Comparison of ENCODE assay signal across 10 cellular contexts in the genomic region with DNA sequence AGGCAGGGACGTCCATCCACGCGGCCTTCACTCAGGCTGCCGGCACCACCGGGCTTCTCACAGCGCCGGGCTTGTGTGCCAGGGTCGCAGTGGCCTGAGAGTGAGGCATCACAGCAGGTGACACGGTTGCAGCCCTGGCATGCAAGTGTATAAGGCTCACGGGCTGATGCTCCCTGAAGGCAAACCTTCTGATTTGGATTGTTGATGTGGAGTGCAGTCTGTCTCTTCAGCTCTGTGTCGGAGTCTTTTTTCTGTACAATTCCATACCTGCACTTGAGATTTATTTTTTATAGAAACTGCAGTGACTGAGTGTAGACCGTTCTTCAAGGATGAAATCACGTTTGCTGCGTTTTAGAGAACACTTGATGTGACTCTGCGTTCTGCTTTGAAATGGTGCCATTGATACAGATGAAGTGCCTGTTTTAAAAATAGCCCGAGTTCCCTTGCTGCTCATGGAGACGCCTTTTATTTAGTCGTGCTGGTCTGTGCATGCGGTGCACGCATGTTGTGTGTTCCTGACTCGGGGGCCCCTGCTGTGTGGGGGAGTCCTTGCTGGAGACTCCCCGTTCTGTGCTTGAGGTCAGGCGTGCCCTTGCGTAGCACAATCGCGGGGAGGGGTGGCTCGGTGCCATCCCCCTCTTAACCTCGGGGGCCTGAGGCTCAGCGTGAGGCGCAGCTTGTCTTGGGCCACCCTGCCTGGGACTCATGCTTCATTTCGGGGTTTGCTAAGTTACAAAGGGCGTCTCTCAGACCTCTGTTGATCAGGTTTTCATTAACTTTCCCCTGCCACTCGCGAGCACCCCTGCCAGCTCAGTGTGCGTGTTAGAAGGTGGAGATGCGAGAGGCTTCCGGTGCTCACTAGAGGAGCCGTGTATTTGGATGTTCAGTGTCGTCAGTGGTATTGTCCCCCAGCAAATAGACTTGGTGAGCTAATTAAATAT. TPM values are rescaled to one million over a fixed set of nuclear protein-coding genes. Genes with fewer than 3 reads are reported as not detected.
DNase-seq lines count a peak whose midpoint lies in the region; ATAC-seq and TF ChIP-seq lines count a peak whose summit lies in the region.
"Had no signal": no experiment of that assay in that cellular context is flagged by ENCODE, and none has a peak within 500 bp of the region (broad histone marks: within the 10 kb centered on the region; RNA-seq: fewer than 3 reads in every experiment).

No MANE protein-coding gene starts in this region.

- CTCF ChIA-PET in activated CD4-positive, alpha-beta T cell treated with anti-CD3 and anti-CD28 coated beads, Interleukin-2, amount 10 ng/mL, durations not matched to agents 7 days and 5 days (lab: Charles Lee), result no interaction called here

- H3K9me3 ChIP-seq in Peyer's patch, result no peaks in the 10 kb centered on the region
- H3K9me3 ChIP-seq: MG63 had no signal

- no peak for TF ChIP-seq POLR2A in Peyer's patch (IDR thresholded peaks at IDR 0.05)

- no peak overlapping the region for H3K4me3 Mint-ChIP-seq in activated CD4-positive, alpha-beta T cell treated with anti-CD3 and anti-CD28 coated beads, Interleukin-2, amount 10 ng/mL, durations not matched to agents 7 days and 5 days
- peak overlapping the region; percentile 55 for H3K4me3 Mint-ChIP-seq in stimulated activated memory B cell treated with anti-CD40 and anti-IgM and Interleukin-4, amounts not matched to agents 10 μg/mL and 1 μg/mL and 100 μg/mL, for 72 hours

- H3K27me3 Mint-ChIP-seq in activated CD4-positive, alpha-beta T cell treated with anti-CD3 and anti-CD28 coated beads, Interleukin-2, amount 10 ng/mL, durations not matched to agents 7 days and 5 days, result no peaks in the 10 kb centered on the region
- H3K27me3 Mint-ChIP-seq in stimulated activated memory B cell treated with anti-CD40 and anti-IgM and Interleukin-4, amounts not matched to agents 10 μg/mL and 1 μg/mL and 100 μg/mL, for 72 hours, result no peaks in the 10 kb centered on the region

- H3K27me3 ChIP-seq in Peyer's patch, result no peaks in the 10 kb centered on the region
- H3K27me3 ChIP-seq: MG63 had no signal

- ATAC-seq in HG02610 (IDR thresholded peaks at IDR 0.05; ENCODE audit: unreplicated experiment) (peak; percentile 28), left lobe of liver (no peak)
- ATAC-seq in stimulated activated memory B cell treated with anti-CD40 and anti-IgM and Interleukin-4, amounts not matched to agents 10 μg/mL and 1 μg/mL and 100 μg/mL, for 72 hours, result peak; percentile 81

- peak overlapping the region; percentile 76 for H3K27ac Mint-ChIP-seq in activated CD4-positive, alpha-beta T cell treated with anti-CD3 and anti-CD28 coated beads, Interleukin-2, amount 10 ng/mL, durations not matched to agents 7 days and 5 days
- peak overlapping the region; percentile 87 for H3K27ac Mint-ChIP-seq in stimulated activated memory B cell treated with anti-CD40 and anti-IgM and Interleukin-4, amounts not matched to agents 10 μg/mL and 1 μg/mL and 100 μg/mL, for 72 hours

- POLR2A ChIA-PET in activated CD4-positive, alpha-beta T cell treated with anti-CD3 and anti-CD28 coated beads, Interleukin-2, amount 10 ng/mL, durations not matched to agents 7 days and 5 days (lab: Charles Lee), result no interaction called here

- no peaks in the 10 kb centered on the region for H3K9me3 Mint-ChIP-seq in activated CD4-positive, alpha-beta T cell treated with anti-CD3 and anti-CD28 coated beads, Interleukin-2, amount 10 ng/mL, durations not matched to agents 7 days and 5 days
- H3K9me3 Mint-ChIP-seq in stimulated activated memory B cell treated with anti-CD40 and anti-IgM and Interleukin-4, amounts not matched to agents 10 μg/mL and 1 μg/mL and 100 μg/mL, for 72 hours, result no peaks in the 10 kb centered on the region

- peaks cover 0 to 43% (median 0%) of the 10 kb centered on the region in 3 donors for H3K36me3 ChIP-seq in Peyer's patch
- H3K36me3 ChIP-seq: MG63 had no signal

- H3K27ac ChIP-seq in Peyer's patch, result peak overlapping the region in 3 of 4 donors; percentile 18 to 87 (median 82)

- H3K36me3 Mint-ChIP-seq in activated CD4-positive, alpha-beta T cell treated with anti-CD3 and anti-CD28 coated beads, Interleukin-2, amount 10 ng/mL, durations not matched to agents 7 days and 5 days (ENCODE audit: low read depth), result peaks cover 27% of the 10 kb centered on the region
- H3K36me3 Mint-ChIP-seq in stimulated activated memory B cell treated with anti-CD40 and anti-IgM and Interleukin-4, amounts not matched to agents 10 μg/mL and 1 μg/mL and 100 μg/mL, for 72 hours, result peaks cover 63% of the 10 kb centered on the region

- DNase-seq in activated CD4-positive, alpha-beta T cell treated with anti-CD3 and anti-CD28 coated beads, Interleukin-2, amount 10 ng/mL, durations not matched to agents 7 days and 5 days, result peak; percentile 47
- no peak for DNase-seq in activated CD4-positive, alpha-beta T cell treated with anti-CD3 and anti-CD28 coated beads, Interleukin-2, amount 50 U/mL, for 1 hour
- peak in 2 of 3 donors; percentile 62 to 70 for DNase-seq in Peyer's patch
- no peak for DNase-seq in cortex of kidney (lab: John Stamatoyannopoulos, UW)
- DNase-seq in left lobe of liver (ENCODE audit: low spot score), result no peak
- DNase-seq in Ammon's horn (ENCODE audit: low spot score), result no peak
- DNase-seq: anterior cingulate cortex, MG63 had no signal

- H3K4me1 ChIP-seq in Peyer's patch, result peaks cover 0 to 32% (median 11%) of the 10 kb centered on the region in 4 donors

- H3K4me3 ChIP-seq in Peyer's patch, result peak overlapping the region in 2 of 4 donors; percentile 1 to 2
- H3K4me3 ChIP-seq: MG63 had no signal

- no peak for TF ChIP-seq CTCF in Peyer's patch (IDR thresholded peaks at IDR 0.05)

- H3K4me1 Mint-ChIP-seq in activated CD4-positive, alpha-beta T cell treated with anti-CD3 and anti-CD28 coated beads, Interleukin-2, amount 10 ng/mL, durations not matched to agents 7 days and 5 days, result peaks cover 27% of the 10 kb centered on the region
- peaks cover 81% of the 10 kb centered on the region for H3K4me1 Mint-ChIP-seq in stimulated activated memory B cell treated with anti-CD40 and anti-IgM and Interleukin-4, amounts not matched to agents 10 μg/mL and 1 μg/mL and 100 μg/mL, for 72 hours

RNA-seq across cellular contexts. Expression of a gene that starts 21.6 kb away (rescaled TPM):
- under 1 TPM; 0.15 to 0.30 TPM for total RNA-seq in activated CD4-positive, alpha-beta T cell treated with anti-CD3 and anti-CD28 coated beads, Interleukin-2, amount 10 ng/mL, durations not matched to agents 7 days and 5 days
- total RNA-seq in Peyer's patch (1,000 to 10,000 TPM in 1 of 4 donors, 100 to 1,000 TPM in 2, 10 to 100 TPM in 1; 89.1 to 1,110 (median 806) TPM), left lobe of liver (56.0 TPM)

Comparison
In these comparisons a context has a peak if more than half of its experiments do, and no peak if none do; other contexts are left out.
1. DNase-seq: peak in activated CD4-positive, alpha-beta T cell treated with anti-CD3 and anti-CD28 coated beads, Interleukin-2, amount 10 ng/mL, durations not matched to agents 7 days and 5 days (single experiment) and Peyer's patch (2 of 3); none in activated CD4-positive, alpha-beta T cell treated with anti-CD3 and anti-CD28 coated beads, Interleukin-2, amount 50 U/mL, for 1 hour (single experiment), cortex of kidney (single experiment), left lobe of liver (single experiment) and Ammon's horn (single experiment).
2. RNA of a gene that starts 21.6 kb away (total RNA-seq): 89.1 to 1,110 TPM in Peyer's patch and 56.0 TPM in left lobe of liver (single experiment); 0.15 to 0.30 TPM in activated CD4-positive, alpha-beta T cell treated with anti-CD3 and anti-CD28 coated beads, Interleukin-2, amount 10 ng/mL, durations not matched to agents 7 days and 5 days; every median in the first group is over 10 times any median in the second.